Comparison of ENCODE assay signal across 8 cellular contexts in genomic region chr2:131413148-131413747, GRCh38. TPM values are rescaled to one million over a fixed set of nuclear protein-coding genes. Genes with fewer than 3 reads are reported as not detected.
A peak's percentile ranks its signal among the peaks of the same experiment; 100 is the strongest.
DNase-seq lines count a peak whose midpoint lies in the region; ATAC-seq and TF ChIP-seq lines count a peak whose summit lies in the region.

No MANE protein-coding gene starts in this region.

- no peaks in the 10 kb centered on the region for H3K9me3 Mint-ChIP-seq in activated T-cell treated with anti-CD3 and anti-CD28 coated beads, Interleukin-2, amount 50 U/mL, for 72 hours
- no peaks in the 10 kb centered on the region for H3K9me3 Mint-ChIP-seq in nephron

- no peak overlapping the region for H3K4me3 ChIP-seq in epithelial cell of proximal tubule (ENCODE audit: low read depth, low read length)

- peak; percentile 43 to 64 for ATAC-seq in activated T-cell treated with anti-CD3 and anti-CD28 coated beads, Interleukin-2, amount 50 U/mL, for 72 hours (replicated peaks in 1 of 2)
- peak; percentile 79 for ATAC-seq in GM21723 (IDR thresholded peaks at IDR 0.05; ENCODE audit: unreplicated experiment)

- peaks cover 52% of the 10 kb centered on the region for H3K27me3 Mint-ChIP-seq in activated T-cell treated with anti-CD3 and anti-CD28 coated beads, Interleukin-2, amount 50 U/mL, for 72 hours (ENCODE audit: low read depth)
- H3K27me3 Mint-ChIP-seq in nephron (ENCODE audit: low read depth), result peaks cover 15% of the 10 kb centered on the region

- H3K4me3 Mint-ChIP-seq in activated T-cell treated with anti-CD3 and anti-CD28 coated beads, Interleukin-2, amount 50 U/mL, for 72 hours, result no peak overlapping the region
- H3K4me3 Mint-ChIP-seq in nephron, result no peak overlapping the region

- TF ChIP-seq CTCF in epithelial cell of proximal tubule (conservative IDR thresholded peaks at IDR 0.05; ENCODE audit: low read depth, low read length) (peak; percentile 70), nephron (IDR thresholded peaks at IDR 0.05; ENCODE audit: unreplicated experiment in 3 of 3) (peak; percentile 79 to 83 (median 79))

- no peak overlapping the region for H3K27ac Mint-ChIP-seq in activated T-cell treated with anti-CD3 and anti-CD28 coated beads, Interleukin-2, amount 50 U/mL, for 72 hours
- H3K27ac Mint-ChIP-seq in nephron, result no peak overlapping the region

- DNase-seq in activated T-cell treated with anti-CD3 and anti-CD28 coated beads, Interleukin-2, amount 50 U/mL, for 72 hours, result peak; percentile 25 to 26
- DNase-seq in activated T-cell treated with anti-CD3 and anti-CD28 coated beads for 4 hours, result no peak
- DNase-seq in LoVo (ENCODE audit: low spot score), result peak; percentile 53
- peak; percentile 80 for DNase-seq in SK-N-DZ (ENCODE audit: low spot score)
- DNase-seq in epithelial cell of proximal tubule (ENCODE audit: low read depth), result peak; percentile 10
- DNase-seq in mesenteric fat pad (ENCODE audit: low spot score), result no peak

- H3K36me3 Mint-ChIP-seq in activated T-cell treated with anti-CD3 and anti-CD28 coated beads, Interleukin-2, amount 50 U/mL, for 72 hours (ENCODE audit: insufficient read depth in 2 of 2), result no peaks in the 10 kb centered on the region
- no peaks in the 10 kb centered on the region for H3K36me3 Mint-ChIP-seq in nephron (ENCODE audit: low read depth)

- H3K4me1 Mint-ChIP-seq in activated T-cell treated with anti-CD3 and anti-CD28 coated beads, Interleukin-2, amount 50 U/mL, for 72 hours (ENCODE audit: low read depth), result peaks cover 6% of the 10 kb centered on the region
- peaks cover 3% of the 10 kb centered on the region for H3K4me1 Mint-ChIP-seq in nephron

RNA-seq across cellular contexts. Expression of gene RAB6D, which starts 49.3 kb away (rescaled TPM):
- under 1 TPM in 1 of 2 donors, not detected in 1; 0.09 TPM for total RNA-seq in activated T-cell treated with anti-CD3 and anti-CD28 coated beads, Interleukin-2, amount 50 U/mL, for 72 hours
- not detected in 2 replicates for polyA plus RNA-seq in SK-N-DZ (2014; cell fraction: cytosol; rRNA removed)
- polyA plus RNA-seq in SK-N-DZ (2014; cell fraction: nucleus; rRNA removed), result not detected in 2 replicates
- not detected in 2 replicates for total RNA-seq in epithelial cell of proximal tubule
- total RNA-seq in mesenteric fat pad, result 0.10 TPM

Comparison
In these comparisons a context has a peak if more than half of its experiments do, and no peak if none do; other contexts are left out.
1. DNase-seq: peak in activated T-cell treated with anti-CD3 and anti-CD28 coated beads, Interleukin-2, amount 50 U/mL, for 72 hours (2 of 2), LoVo (single experiment), SK-N-DZ (single experiment) and epithelial cell of proximal tubule (single experiment); none in activated T-cell treated with anti-CD3 and anti-CD28 coated beads for 4 hours (single experiment) and mesenteric fat pad (single experiment).